In the genomic region with DNA sequence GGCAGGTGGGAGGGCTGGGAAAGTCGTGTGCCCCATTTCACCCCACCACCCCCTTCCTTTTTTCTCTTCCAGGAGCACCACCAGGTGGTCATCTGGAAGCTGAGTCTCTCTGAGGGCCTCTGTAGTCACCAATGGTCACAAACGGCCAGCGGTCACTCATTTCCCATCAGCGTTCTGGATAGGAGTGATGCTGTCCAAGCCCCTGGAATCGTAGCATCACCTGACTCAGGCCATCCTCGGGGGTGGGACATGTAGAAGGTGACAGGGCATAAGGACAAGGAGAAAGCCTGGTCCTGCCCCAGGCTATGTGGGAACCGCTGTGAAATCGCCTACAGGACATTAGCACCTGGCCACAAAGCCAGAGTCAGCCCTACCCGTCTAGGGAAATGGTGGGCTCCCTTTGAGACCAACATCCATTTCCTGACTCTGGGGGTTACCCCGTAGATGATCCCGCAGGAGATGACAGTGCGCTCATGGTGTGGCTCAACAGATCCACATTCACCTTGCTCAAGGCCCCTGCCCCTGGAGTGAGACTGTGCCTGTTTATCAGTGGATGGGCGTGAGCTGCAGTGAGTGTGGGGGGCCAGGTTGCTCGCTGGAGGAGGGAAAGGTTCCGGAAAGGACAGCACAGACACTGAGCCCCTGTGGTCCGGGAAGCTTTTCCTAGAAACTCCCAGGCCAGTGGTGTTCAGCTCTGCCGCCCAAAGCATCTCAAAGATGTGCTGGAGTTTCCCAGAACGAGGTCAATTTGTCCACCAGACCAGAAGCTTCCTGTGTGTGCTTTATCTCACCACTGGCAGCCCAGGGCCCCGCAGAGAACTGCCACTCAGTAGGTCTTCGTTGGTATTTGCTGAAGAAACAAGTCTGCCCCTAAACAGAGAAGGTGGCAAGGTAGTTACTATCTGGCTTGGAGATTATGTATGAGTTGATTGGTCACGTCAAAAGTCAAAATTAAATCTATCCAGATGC, we compare ENCODE assay signal across 12 cellular contexts.
"Had no signal": no experiment of that assay in that cellular context is flagged by ENCODE, and none has a peak within 500 bp of the region (broad histone marks: within the 10 kb centered on the region; RNA-seq: fewer than 3 reads in every experiment).

No MANE protein-coding gene starts in this region.

- H3K27me3 ChIP-seq: ovary, thyroid gland had no signal

- DNase-seq: activated CD4-positive, alpha-beta T cell treated with anti-CD3 and anti-CD28 coated beads for 1 hour; activated CD4-positive, alpha-beta T cell treated with anti-CD3 and anti-CD28 coated beads, Interleukin-2, amount 50 U/mL, for 48 hours; amniotic stem cell; body of pancreas; nephron progenitor cell; ovary; thyroid gland had no signal

- ATAC-seq: activated naive CD4-positive, alpha-beta T cell treated with anti-CD3 and anti-CD28 coated beads, Interleukin-2, amount 50 U/mL, for 72 hours; body of pancreas; left lung had no signal

- H3K4me3 ChIP-seq: body of pancreas, left lung, ovary, skin epidermis, thyroid gland had no signal

- H3K27ac ChIP-seq: body of pancreas, foreskin keratinocyte, left lung, ovary, skin epidermis, thyroid gland had no signal

- H3K4me1 ChIP-seq: body of pancreas, left lung, thyroid gland had no signal

- H3K4me3 Mint-ChIP-seq: nephron progenitor cell; T-helper 2 cell treated with Interferon-gamma antibody and Interleukin-4, amounts not matched to agents 5 μg/mL and 100 μg/mL, for 36 hours had no signal

- H3K9me3 Mint-ChIP-seq: activated naive CD4-positive, alpha-beta T cell treated with anti-CD3 and anti-CD28 coated beads, Interleukin-2, amount 50 U/mL, for 72 hours; T-helper 2 cell treated with Interferon-gamma antibody and Interleukin-4, amounts not matched to agents 5 μg/mL and 100 μg/mL, for 36 hours had no signal

- H3K36me3 Mint-ChIP-seq: activated naive CD4-positive, alpha-beta T cell treated with anti-CD3 and anti-CD28 coated beads, Interleukin-2, amount 50 U/mL, for 72 hours had no signal

- H3K9me3 ChIP-seq: body of pancreas, ovary, thyroid gland had no signal

- H3K27ac Mint-ChIP-seq: nephron progenitor cell; T-helper 2 cell treated with Interferon-gamma antibody and Interleukin-4, amounts not matched to agents 5 μg/mL and 100 μg/mL, for 36 hours had no signal

- H3K36me3 ChIP-seq: left lung, ovary, thyroid gland had no signal
